ENCODE assay signal across 11 cellular contexts in genomic region chr13:34913040-34913439, GRCh38. TPM values are rescaled to one million over a fixed set of nuclear protein-coding genes. Genes with fewer than 3 reads are reported as not detected.
DNase-seq lines count a peak whose midpoint lies in the region; ATAC-seq lines count a peak whose summit lies in the region.
"Had no signal": no experiment of that assay in that cellular context is flagged by ENCODE, and none has a peak within 500 bp of the region (broad histone marks: within the 10 kb centered on the region; RNA-seq: fewer than 3 reads in every experiment).

No MANE protein-coding gene starts in this region.

- ATAC-seq in effector memory CD8-positive, alpha-beta T cell (replicated peaks) = no peak
- ATAC-seq: Right ventricle myocardium inferior had no signal

- DNase-seq in COLO829 (ENCODE audit: low spot score) (peak; percentile 16), SK-MEL-5 (ENCODE audit: low read depth, low spot score) (peak; percentile 7), iPS-NIHi11 (ENCODE audit: low spot score) (peak; percentile 68), NCI-H1048 (lab: John Stamatoyannopoulos, UW) (no peak), activated gamma-delta T cell (lab: John Stamatoyannopoulos, UW) (no peak)
- DNase-seq in effector memory CD8-positive, alpha-beta T cell = no peak
- DNase-seq in activated T-helper 1 cell treated with anti-CD3 and anti-CD28 coated beads, Interleukin-12 subunit alpha, Interleukin-12 subunit beta, Interleukin-2, Interleukin-4 antibody, amounts not matched to agents 30 ng/mL and 10 ng/mL and 1 ng/mL, durations not matched to agents 14 hours and 24 hours and 36 hours (ENCODE audit: low spot score) = no peak
- DNase-seq: activated CD4-positive, alpha-beta T cell treated with anti-CD3 and anti-CD28 coated beads, Interleukin-2, amount 50 U/mL, for 4 hours; COR-L47 had no signal

- intact Hi-C loops in activated T-helper 1 cell treated with anti-CD3 and anti-CD28 coated beads, Interleukin-12 subunit alpha, Interleukin-12 subunit beta, Interleukin-2, Interleukin-4 antibody, amounts not matched to agents 30 ng/mL and 10 ng/mL and 1 ng/mL, durations not matched to agents 14 hours and 24 hours and 36 hours (cut with micrococcal nuclease) = no loop called here

- H3K4me3 ChIP-seq in HUES48 (ENCODE audit: low read depth, low read length) = no peak overlapping the region

- H3K27ac Mint-ChIP-seq in effector memory CD8-positive, alpha-beta T cell = no peak overlapping the region
- no peak overlapping the region for H3K27ac Mint-ChIP-seq in activated T-helper 1 cell treated with anti-CD3 and anti-CD28 coated beads, Interleukin-12 subunit alpha, Interleukin-12 subunit beta, Interleukin-2, Interleukin-4 antibody, amounts not matched to agents 30 ng/mL and 10 ng/mL and 1 ng/mL, durations not matched to agents 14 hours and 24 hours and 36 hours

- H3K27ac ChIP-seq in HUES48 (ENCODE audit: low read depth, low read length) = peak overlapping the region; percentile 94

- H3K36me3 Mint-ChIP-seq in effector memory CD8-positive, alpha-beta T cell (ENCODE audit: insufficient read depth) = no peaks in the 10 kb centered on the region
- H3K36me3 Mint-ChIP-seq in activated T-helper 1 cell treated with anti-CD3 and anti-CD28 coated beads, Interleukin-12 subunit alpha, Interleukin-12 subunit beta, Interleukin-2, Interleukin-4 antibody, amounts not matched to agents 30 ng/mL and 10 ng/mL and 1 ng/mL, durations not matched to agents 14 hours and 24 hours and 36 hours (ENCODE audit: low read depth) = no peaks in the 10 kb centered on the region

- H3K4me3 Mint-ChIP-seq in effector memory CD8-positive, alpha-beta T cell = no peak overlapping the region
- no peak overlapping the region for H3K4me3 Mint-ChIP-seq in activated T-helper 1 cell treated with anti-CD3 and anti-CD28 coated beads, Interleukin-12 subunit alpha, Interleukin-12 subunit beta, Interleukin-2, Interleukin-4 antibody, amounts not matched to agents 30 ng/mL and 10 ng/mL and 1 ng/mL, durations not matched to agents 14 hours and 24 hours and 36 hours

- in situ Hi-C loops in SK-MEL-5 (cut with HindIII; ENCODE audit: low pct_unique_long_range_greater_than_20kb, low sequenced_read_pairs) = no loop called here

- H3K27me3 Mint-ChIP-seq in effector memory CD8-positive, alpha-beta T cell = no peaks in the 10 kb centered on the region
- H3K27me3 Mint-ChIP-seq in activated T-helper 1 cell treated with anti-CD3 and anti-CD28 coated beads, Interleukin-12 subunit alpha, Interleukin-12 subunit beta, Interleukin-2, Interleukin-4 antibody, amounts not matched to agents 30 ng/mL and 10 ng/mL and 1 ng/mL, durations not matched to agents 14 hours and 24 hours and 36 hours (ENCODE audit: insufficient read depth) = peaks cover 3% of the 10 kb centered on the region

- no peaks in the 10 kb centered on the region for H3K27me3 ChIP-seq in HUES48 (ENCODE audit: control insufficient read depth, insufficient read depth, low read length)

- no peaks in the 10 kb centered on the region for H3K9me3 ChIP-seq in HUES48 (ENCODE audit: control insufficient read depth, insufficient read depth, low read length)

- H3K9me3 Mint-ChIP-seq in effector memory CD8-positive, alpha-beta T cell = peaks cover 13 to 15% of the 10 kb centered on the region in 2 donors
- no peaks in the 10 kb centered on the region for H3K9me3 Mint-ChIP-seq in activated T-helper 1 cell treated with anti-CD3 and anti-CD28 coated beads, Interleukin-12 subunit alpha, Interleukin-12 subunit beta, Interleukin-2, Interleukin-4 antibody, amounts not matched to agents 30 ng/mL and 10 ng/mL and 1 ng/mL, durations not matched to agents 14 hours and 24 hours and 36 hours

- H3K36me3 ChIP-seq in HUES48 (ENCODE audit: control insufficient read depth, insufficient read depth, low read length) = no peaks in the 10 kb centered on the region

- no peak overlapping the region for H3K9ac ChIP-seq in HUES48 (ENCODE audit: low read depth, low read length)

- peaks cover 57% of the 10 kb centered on the region for H3K4me1 ChIP-seq in HUES48 (ENCODE audit: control insufficient read depth, insufficient read depth, low read length)

- H3K4me1 Mint-ChIP-seq in effector memory CD8-positive, alpha-beta T cell (ENCODE audit: low read depth in 2 of 2) = no peaks in the 10 kb centered on the region
- H3K4me1 Mint-ChIP-seq in activated T-helper 1 cell treated with anti-CD3 and anti-CD28 coated beads, Interleukin-12 subunit alpha, Interleukin-12 subunit beta, Interleukin-2, Interleukin-4 antibody, amounts not matched to agents 30 ng/mL and 10 ng/mL and 1 ng/mL, durations not matched to agents 14 hours and 24 hours and 36 hours (ENCODE audit: low read depth) = no peaks in the 10 kb centered on the region

RNA-seq across cellular contexts. Expression of gene NBEA, which starts 29.0 kb away (rescaled TPM):
- 7.6 and 7.8 TPM in 2 replicates for total RNA-seq in SK-MEL-5 (2014; rRNA removed; shearing (Covaris generic))
- polyA plus RNA-seq in SK-MEL-5 (2015; cell fraction: cytosol; rRNA removed) = 6.6 and 7.8 TPM in 2 replicates
- polyA plus RNA-seq in SK-MEL-5 (2015; cell fraction: nucleus; rRNA removed) = 5.5 and 6.5 TPM in 2 replicates
- total RNA-seq in activated T-helper 1 cell treated with anti-CD3 and anti-CD28 coated beads, Interleukin-12 subunit alpha, Interleukin-12 subunit beta, Interleukin-2, Interleukin-4 antibody, amounts not matched to agents 30 ng/mL and 10 ng/mL and 1 ng/mL, durations not matched to agents 14 hours and 24 hours and 36 hours = 0.15 and 0.18 TPM in 2 replicates

Comparison
In these comparisons a context has a peak if more than half of its experiments do, and no peak if none do; other contexts are left out.
1. DNase-seq: peak in COLO829 (single experiment), SK-MEL-5 (single experiment) and iPS-NIHi11 (single experiment); none in effector memory CD8-positive, alpha-beta T cell (0 of 3), activated T-helper 1 cell treated with anti-CD3 and anti-CD28 coated beads, Interleukin-12 subunit alpha, Interleukin-12 subunit beta, Interleukin-2, Interleukin-4 antibody, amounts not matched to agents 30 ng/mL and 10 ng/mL and 1 ng/mL, durations not matched to agents 14 hours and 24 hours and 36 hours (single experiment), NCI-H1048 (single experiment) and activated gamma-delta T cell (single experiment).